ENCODE assay signal across 22 cellular contexts in genomic region chr6:96862560-96862959, GRCh38.
"Had no signal": no experiment of that assay in that cellular context is flagged by ENCODE, and none has a peak within 500 bp of the region (broad histone marks: within the 10 kb centered on the region; RNA-seq: fewer than 3 reads in every experiment).

No MANE protein-coding gene starts in this region.

- H3K4me3 ChIP-seq: adrenal gland, ascending aorta, cardiac muscle cell, colonic mucosa, esophagus squamous epithelium, left ventricle myocardium inferior, sigmoid colon, upper lobe of left lung, vagina had no signal

- ATAC-seq: stimulated activated effector memory CD8-positive, alpha-beta T cell treated with anti-CD3 and anti-CD28 coated beads, Interleukin-12 subunit alpha, Interleukin-12 subunit beta, amount 100 ng/mL, for 72 hours had no signal

- DNase-seq: activated CD4-positive, alpha-beta T cell treated with anti-CD3 and anti-CD28 coated beads for 4 hours; activated CD4-positive, alpha-beta T cell treated with anti-CD3 and anti-CD28 coated beads, Interleukin-2, amount 50 U/mL, for 4 hours; activated effector memory CD4-positive, alpha-beta T cell treated with Interleukin-2 at 50 U/mL for 16 hours; activated naive CD4-positive, alpha-beta T cell treated with anti-CD3 and anti-CD28 coated beads for 36 hours; activated naive CD8-positive, alpha-beta T cell treated with anti-CD3 and anti-CD28 coated beads for 36 hours; adrenal gland; cerebellar nuclear complex; colonic mucosa; effector CD8-positive, alpha-beta T cell; esophagus squamous epithelium; foreskin melanocyte; glutamatergic neuron; left ventricle myocardium inferior; nephron progenitor cell; sigmoid colon; small intestine; stimulated activated CD4-positive, alpha-beta T cell treated with anti-CD3 and anti-CD28 coated beads, Interleukin-4, amount 100 ng/mL, for 24 hours; upper lobe of left lung had no signal
